11 cellular contexts compared by ENCODE assay signal in the genomic region with DNA sequence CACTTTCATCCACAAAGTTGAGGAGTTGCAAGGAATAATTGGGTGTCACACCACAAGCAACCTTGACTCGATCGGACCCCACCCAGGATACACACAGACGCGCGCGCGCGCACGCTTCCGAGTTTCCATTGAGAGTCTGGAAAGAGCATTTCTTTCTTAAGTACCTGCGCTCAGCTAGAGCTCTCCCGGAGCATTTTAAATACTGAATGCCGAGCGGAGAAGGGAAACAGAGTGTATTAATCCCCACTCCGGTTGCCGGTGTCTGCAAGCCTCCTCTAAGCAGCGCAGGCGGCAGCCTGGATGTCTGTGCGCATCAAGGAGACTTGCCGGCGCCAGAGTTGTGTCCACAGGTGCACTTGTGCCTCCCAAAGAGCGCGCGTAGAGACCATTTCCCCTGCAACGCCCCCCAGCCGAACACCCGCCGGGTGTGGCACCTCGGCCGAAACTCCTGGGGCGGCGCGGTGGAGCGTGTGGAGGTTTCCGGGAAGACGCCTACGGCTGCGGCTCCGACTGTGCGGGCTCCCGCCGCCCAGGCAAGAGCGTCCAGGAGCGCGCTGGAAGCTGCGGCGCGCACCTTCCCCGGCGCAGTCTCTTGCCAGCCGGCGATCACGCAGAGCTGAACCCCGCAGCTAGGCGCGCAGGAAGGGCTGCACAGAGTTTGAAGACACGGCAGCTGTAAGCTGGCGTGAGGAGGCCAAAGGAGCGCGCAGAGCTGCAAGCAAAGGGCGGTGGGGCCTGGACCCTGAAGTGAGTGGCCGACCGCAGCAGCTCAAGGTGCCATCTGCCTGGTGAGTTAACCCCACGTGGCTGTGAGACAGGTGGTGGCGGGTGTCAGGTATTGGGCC. TPM values are rescaled to one million over a fixed set of nuclear protein-coding genes. Genes with fewer than 3 reads are reported as not detected.
A peak's percentile ranks its signal among the peaks of the same experiment; 100 is the strongest.
DNase-seq lines count a peak whose midpoint lies in the region; ATAC-seq and TF ChIP-seq lines count a peak whose summit lies in the region.
"Had no signal": no experiment of that assay in that cellular context is flagged by ENCODE, and none has a peak within 500 bp of the region (broad histone marks: within the 10 kb centered on the region; RNA-seq: fewer than 3 reads in every experiment).

No MANE protein-coding gene starts in this region.

- DNase-seq in activated naive CD8-positive, alpha-beta T cell treated with anti-CD3 and anti-CD28 coated beads for 36 hours: no peak
- DNase-seq in activated naive CD8-positive, alpha-beta T cell treated with anti-CD3 and anti-CD28 coated beads, Interleukin-2, amount 50 U/mL, for 24 hours: no peak
- peak in 1 of 2 donors; percentile 63 for DNase-seq in ascending aorta (ENCODE audit: low spot score in 2 of 2)
- DNase-seq in right lobe of liver: peak in 1 of 3 donors; percentile 18
- DNase-seq in HFFc6: no peak
- DNase-seq: activated CD4-positive, alpha-beta T cell treated with anti-CD3 and anti-CD28 coated beads, Interleukin-2, amount 50 U/mL, for 48 hours; CD4-positive, CD25-positive, alpha-beta regulatory T cell had no signal

- H3K4me3 ChIP-seq in ascending aorta (peak overlapping the region; percentile 42 to 49), right lobe of liver (peak overlapping the region in 2 of 3 donors; percentile 20 to 36), urinary bladder (ENCODE audit: low read depth, low read length) (peak overlapping the region; percentile 26)

- no peak overlapping the region for H3K27ac Mint-ChIP-seq in activated naive CD8-positive, alpha-beta T cell treated with anti-CD3 and anti-CD28 coated beads for 36 hours
- no peak overlapping the region for H3K27ac Mint-ChIP-seq in activated naive CD8-positive, alpha-beta T cell treated with anti-CD3 and anti-CD28 coated beads, Interleukin-2, amount 50 U/mL, for 24 hours
- H3K27ac Mint-ChIP-seq in activated T-helper 17 cell treated with anti-CD3 and anti-CD28 coated beads, Interleukin-2, amount 50 U/mL, for 72 hours: no peak overlapping the region
- no peak overlapping the region for H3K27ac Mint-ChIP-seq in HFFc6
- H3K27ac Mint-ChIP-seq: CD4-positive, CD25-positive, alpha-beta regulatory T cell had no signal

- H3K36me3 ChIP-seq in ascending aorta (no peaks in the 10 kb centered on the region), right lobe of liver (no peaks in the 10 kb centered on the region), urinary bladder (ENCODE audit: insufficient read depth) (no peaks in the 10 kb centered on the region)

- peaks cover 94% of the 10 kb centered on the region for H3K27me3 Mint-ChIP-seq in activated naive CD8-positive, alpha-beta T cell treated with anti-CD3 and anti-CD28 coated beads for 36 hours
- peaks cover 80% of the 10 kb centered on the region for H3K27me3 Mint-ChIP-seq in activated naive CD8-positive, alpha-beta T cell treated with anti-CD3 and anti-CD28 coated beads, Interleukin-2, amount 50 U/mL, for 24 hours
- H3K27me3 Mint-ChIP-seq in activated T-helper 17 cell treated with anti-CD3 and anti-CD28 coated beads, Interleukin-2, amount 50 U/mL, for 72 hours: peaks cover 68% of the 10 kb centered on the region
- H3K27me3 Mint-ChIP-seq in HFFc6 (ENCODE audit: insufficient read depth): peaks cover 58% of the 10 kb centered on the region

- WGBS in right lobe of liver (ENCODE audit: insufficient coverage, low coverage, low lambda C conversion rate, missing lambda C conversion rate): 0% methylated on average over 7 of the region's 65 CpGs
- 1% methylated on average over 65 of the region's 65 CpGs for WGBS in urinary bladder

- no peak for ATAC-seq in activated naive CD8-positive, alpha-beta T cell treated with anti-CD3 and anti-CD28 coated beads, Interleukin-2, amount 50 U/mL, for 24 hours
- peak in 1 of 4 donors; percentile 5 for ATAC-seq in right lobe of liver
- ATAC-seq in activated T-helper 17 cell treated with anti-CD3 and anti-CD28 coated beads, Interleukin-2, amount 50 U/mL, for 72 hours (replicated peaks): no peak
- ATAC-seq in HG03025 (IDR thresholded peaks at IDR 0.05; ENCODE audit: low FRiP score, unreplicated experiment): no peak

- H3K9me3 ChIP-seq in ascending aorta: no peaks in the 10 kb centered on the region
- H3K9me3 ChIP-seq in right lobe of liver: no peaks in the 10 kb centered on the region

- H3K9me3 Mint-ChIP-seq in activated naive CD8-positive, alpha-beta T cell treated with anti-CD3 and anti-CD28 coated beads for 36 hours: peaks cover 7% of the 10 kb centered on the region
- no peaks in the 10 kb centered on the region for H3K9me3 Mint-ChIP-seq in activated naive CD8-positive, alpha-beta T cell treated with anti-CD3 and anti-CD28 coated beads, Interleukin-2, amount 50 U/mL, for 24 hours
- peaks cover 4% of the 10 kb centered on the region for H3K9me3 Mint-ChIP-seq in activated T-helper 17 cell treated with anti-CD3 and anti-CD28 coated beads, Interleukin-2, amount 50 U/mL, for 72 hours
- peaks cover 4% of the 10 kb centered on the region; the same call in 1 of the 2 replicates for H3K9me3 Mint-ChIP-seq in HFFc6

- TF ChIP-seq CTCF in ascending aorta (IDR thresholded peaks at IDR 0.05) (no peak), right lobe of liver (IDR thresholded peaks at IDR 0.05) (no peak), HFFc6 (IDR thresholded peaks at IDR 0.05) (no peak)

- H3K4me1 ChIP-seq in ascending aorta (peaks cover 10 to 20% of the 10 kb centered on the region in 2 donors), right lobe of liver (peaks cover 0 to 31% (median 10%) of the 10 kb centered on the region in 4 donors), urinary bladder (ENCODE audit: insufficient read depth) (peaks cover 4% of the 10 kb centered on the region)

- H3K27me3 ChIP-seq in ascending aorta: peaks cover 32% of the 10 kb centered on the region
- peaks cover 19 to 71% of the 10 kb centered on the region in 2 donors for H3K27me3 ChIP-seq in right lobe of liver

- H3K4me1 Mint-ChIP-seq in activated naive CD8-positive, alpha-beta T cell treated with anti-CD3 and anti-CD28 coated beads for 36 hours: peaks cover 2% of the 10 kb centered on the region
- peaks cover 3% of the 10 kb centered on the region for H3K4me1 Mint-ChIP-seq in activated naive CD8-positive, alpha-beta T cell treated with anti-CD3 and anti-CD28 coated beads, Interleukin-2, amount 50 U/mL, for 24 hours
- H3K4me1 Mint-ChIP-seq in activated T-helper 17 cell treated with anti-CD3 and anti-CD28 coated beads, Interleukin-2, amount 50 U/mL, for 72 hours: peaks cover 5% of the 10 kb centered on the region
- H3K4me1 Mint-ChIP-seq in HFFc6 (ENCODE audit: low read depth): peaks cover 17% of the 10 kb centered on the region; the same call in 1 of the 2 replicates

- TF ChIP-seq POLR2A in right lobe of liver (IDR thresholded peaks at IDR 0.05): no peak

- H3K36me3 Mint-ChIP-seq in activated naive CD8-positive, alpha-beta T cell treated with anti-CD3 and anti-CD28 coated beads for 36 hours: peaks cover 2% of the 10 kb centered on the region
- H3K36me3 Mint-ChIP-seq in activated naive CD8-positive, alpha-beta T cell treated with anti-CD3 and anti-CD28 coated beads, Interleukin-2, amount 50 U/mL, for 24 hours (ENCODE audit: low read depth): peaks cover 6% of the 10 kb centered on the region
- peaks cover 6% of the 10 kb centered on the region for H3K36me3 Mint-ChIP-seq in activated T-helper 17 cell treated with anti-CD3 and anti-CD28 coated beads, Interleukin-2, amount 50 U/mL, for 72 hours (ENCODE audit: low read depth)
- 0 out of 2 replicates have a peak, but pooled peaks cover 3% of the 10 kb centered on the region for H3K36me3 Mint-ChIP-seq in HFFc6 (ENCODE audit: low read depth)

- H3K4me3 Mint-ChIP-seq in activated naive CD8-positive, alpha-beta T cell treated with anti-CD3 and anti-CD28 coated beads for 36 hours: peak overlapping the region; percentile 14
- H3K4me3 Mint-ChIP-seq in activated naive CD8-positive, alpha-beta T cell treated with anti-CD3 and anti-CD28 coated beads, Interleukin-2, amount 50 U/mL, for 24 hours: no peak overlapping the region
- H3K4me3 Mint-ChIP-seq in activated T-helper 17 cell treated with anti-CD3 and anti-CD28 coated beads, Interleukin-2, amount 50 U/mL, for 72 hours: no peak overlapping the region
- H3K4me3 Mint-ChIP-seq in HFFc6: no peak overlapping the region
- H3K4me3 Mint-ChIP-seq: CD4-positive, CD25-positive, alpha-beta regulatory T cell had no signal

- intact Hi-C loops in ascending aorta (cut with DNase I) (loop anchor here (10.0 kb wide), 1 partner anchor 1229 kb away; the partner anchor contains the start of gene IQUB), right lobe of liver (cut with DNase I) (no loop called here)

- H3K27ac ChIP-seq in ascending aorta: no peak overlapping the region
- H3K27ac ChIP-seq in right lobe of liver: no peak overlapping the region
- no peak overlapping the region for H3K27ac ChIP-seq in urinary bladder (ENCODE audit: low read depth)

RNA-seq across cellular contexts. Expression of gene FEZF1, which starts 1.1 kb away (rescaled TPM):
- not detected for total RNA-seq in activated naive CD8-positive, alpha-beta T cell treated with anti-CD3 and anti-CD28 coated beads for 36 hours
- total RNA-seq in ascending aorta (not detected), right lobe of liver (not detected), urinary bladder (not detected)
- not detected for polyA plus RNA-seq in urinary bladder
- total RNA-seq in activated T-helper 17 cell treated with anti-CD3 and anti-CD28 coated beads, Interleukin-2, amount 50 U/mL, for 72 hours: not detected
- not detected for total RNA-seq in HFFc6 (2021; fragmentation: NEBNext Ultra II Directional; extraction: Animal tissue kit (Norgen Biotek cat#: 25700))
- total RNA-seq: CD4-positive, CD25-positive, alpha-beta regulatory T cell had no signal
- polyA plus RNA-seq: CD4-positive, CD25-positive, alpha-beta regulatory T cell; esophagus had no signal
